21 cellular contexts compared by ENCODE assay signal in the genomic region with DNA sequence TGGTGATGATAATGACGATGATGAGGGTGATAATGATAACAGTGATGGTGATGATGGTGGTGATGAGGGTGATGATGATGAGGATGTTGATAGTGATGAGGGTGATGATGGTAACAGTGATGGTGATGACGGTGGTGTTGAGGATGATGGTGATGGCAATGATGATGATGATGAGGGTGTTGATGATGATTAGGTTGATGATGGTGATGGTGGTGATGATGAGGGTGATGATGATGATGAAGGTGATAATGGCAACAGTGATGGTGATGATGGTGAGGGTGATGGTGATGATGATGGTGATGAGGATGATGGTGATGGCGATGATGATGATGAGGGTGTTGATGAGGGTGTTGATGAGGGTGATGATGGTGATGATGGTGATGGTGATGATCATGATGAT.
A peak's percentile ranks its signal among the peaks of the same experiment; 100 is the strongest.
DNase-seq lines count a peak whose midpoint lies in the region; ATAC-seq, FAIRE-seq and TF ChIP-seq lines count a peak whose summit lies in the region.
"Had no signal": no experiment of that assay in that cellular context is flagged by ENCODE, and none has a peak within 500 bp of the region (broad histone marks: within the 10 kb centered on the region; RNA-seq: fewer than 3 reads in every experiment).

No MANE protein-coding gene starts in this region.

- H3K36me3 Mint-ChIP-seq in naive thymus-derived CD8-positive, alpha-beta T cell: no peaks in the 10 kb centered on the region

- TF ChIP-seq CTCF in HepG2 (CRISPR knock-in tag; IDR thresholded peaks at IDR 0.05) (no peak), right lobe of liver (IDR thresholded peaks at IDR 0.05) (no peak), H1 (IDR thresholded peaks at IDR 0.05; ENCODE audit: control extremely low read depth in 1 of 3, insufficient read depth in 1 of 3, low read depth in 1 of 3, low read length in 3 of 3) (no peak), PC-3 (conservative IDR thresholded peaks at IDR 0.05; ENCODE audit: low read depth, low read length) (no peak)

- H3K9ac ChIP-seq in HepG2 (ENCODE audit: insufficient read depth, low read depth, low read length) (no peak overlapping the region), H1 (replicated peaks in 1 of 4; ENCODE audit: extremely low read depth in 1 of 4, low read depth in 3 of 4, low read length in 3 of 4) (no peak overlapping the region; a peak in 1 of 7 replicates), PC-3 (ENCODE audit: low read length) (no peak overlapping the region)

- no peaks in the 10 kb centered on the region for H3K79me2 ChIP-seq in HepG2 (ENCODE audit: insufficient read depth, low read length)
- H3K79me2 ChIP-seq in H1 (ENCODE audit: control insufficient read depth in 1 of 2, insufficient read depth in 2 of 2, low read length in 2 of 2): no peaks in the 10 kb centered on the region
- H3K79me2 ChIP-seq in PC-3 (ENCODE audit: low read length): no peaks in the 10 kb centered on the region

- no peak overlapping the region for H2BK120ac ChIP-seq in H1 (replicated peaks; ENCODE audit: low read depth, low read length)

- no peaks in the 10 kb centered on the region for H3K9me2 ChIP-seq in PC-3 (replicated peaks; ENCODE audit: low read length)

- H3K23ac ChIP-seq in H1 (ENCODE audit: insufficient read length): no peak overlapping the region

- in situ Hi-C loops in HepG2 (cut with HindIII; ENCODE audit: extremely low pct_ligation_motif_present, low pct_unique_long_range_greater_than_20kb): no loop called here

- FAIRE-seq in HepG2 (lab: Jason Lieb, UNC) (no peak), HTR-8/SVneo (lab: Jason Lieb, UNC) (peak; percentile 99), H1 (lab: Jason Lieb, UNC) (no peak)
- FAIRE-seq: D721Med, G401.6, GM12891, GM19239, H54 had no signal

- H3K23me2 ChIP-seq in H1 (ENCODE audit: low read depth, low read length): peaks cover 10% of the 10 kb centered on the region; the same call in 1 of the 2 replicates

- intact Hi-C loops in HepG2 (cut with micrococcal nuclease; ENCODE audit: unreplicated experiment) (no loop called here), right lobe of liver (cut with DNase I) (no loop called here), PC-3 (cut with micrococcal nuclease) (no loop called here)

- H3K4me3 ChIP-seq in HepG2 (replicated peaks in 1 of 3; ENCODE audit: insufficient read depth in 1 of 3, low read depth in 2 of 3, low read length in 3 of 3) (no peak overlapping the region), right lobe of liver (no peak overlapping the region), H1 (ENCODE audit: extremely low read depth in 1 of 4, insufficient read depth in 2 of 4, low read depth in 3 of 4, low read length in 4 of 4) (no peak overlapping the region), PC-3 (ENCODE audit: low read length) (no peak overlapping the region)

- H3K79me1 ChIP-seq in H1 (ENCODE audit: low read depth, low read length): no peaks in the 10 kb centered on the region

- H3K14ac ChIP-seq in H1 (ENCODE audit: insufficient read length): no peak overlapping the region

- H3K9me3 ChIP-seq in HepG2 (ENCODE audit: low read length) (peaks cover 37% of the 10 kb centered on the region), right lobe of liver (peaks cover 0 to 4% (median 0%) of the 10 kb centered on the region in 4 donors), H1 (ENCODE audit: insufficient read depth in 2 of 2, low read depth in 1 of 2, low read length in 1 of 2) (peaks cover 58 to 75% of the 10 kb centered on the region in 2 experiments), PC-3 (ENCODE audit: low read length) (peaks cover 5% of the 10 kb centered on the region; the same call in 1 of the 2 replicates)

- H4K20me1 ChIP-seq in HepG2 (ENCODE audit: insufficient read depth, low read length) (no peaks in the 10 kb centered on the region), H1 (replicated peaks in 1 of 2; ENCODE audit: control insufficient read depth in 1 of 2, insufficient read depth in 2 of 2, low read length in 2 of 2) (peaks cover 0 to 3% of the 10 kb centered on the region in 2 experiments), PC-3 (ENCODE audit: low read length) (no peaks in the 10 kb centered on the region)

- H3K27ac ChIP-seq in HepG2 (ENCODE audit: extremely low read length, insufficient read depth, low read length): no peak overlapping the region
- H3K27ac ChIP-seq in right lobe of liver: no peak overlapping the region
- no peak overlapping the region for H3K27ac ChIP-seq in H1 (ENCODE audit: low read depth, low read length)
- no peak overlapping the region for H3K27ac ChIP-seq in PC-3 (ENCODE audit: low read length)
- H3K27ac ChIP-seq: 22Rv1, C4-2B had no signal

- no peak overlapping the region for H3K4ac ChIP-seq in H1 (replicated peaks; ENCODE audit: insufficient read length, low read depth, low read length)

- H3K4me2 ChIP-seq in HepG2 (ENCODE audit: low read depth, low read length): no peak overlapping the region
- no peak overlapping the region for H3K4me2 ChIP-seq in H1 (ENCODE audit: insufficient read depth in 1 of 2, low read depth in 2 of 2, low read length in 2 of 2)
- no peak overlapping the region for H3K4me2 ChIP-seq in PC-3 (ENCODE audit: low read length)

- H3K27ac Mint-ChIP-seq in naive thymus-derived CD8-positive, alpha-beta T cell: no peak overlapping the region
- H3K27ac Mint-ChIP-seq: B cell; CD4-positive, alpha-beta T cell had no signal

- H2AFZ ChIP-seq in HepG2 (ENCODE audit: low read length): no peak overlapping the region
- H2AFZ ChIP-seq in H1 (ENCODE audit: low read length): no peak overlapping the region
- no peak overlapping the region for H2AFZ ChIP-seq in PC-3 (ENCODE audit: low read length)

- no peak overlapping the region for H3K18ac ChIP-seq in H1 (ENCODE audit: extremely low read depth, low read length)

- TF ChIP-seq EP300 in HepG2 (IDR thresholded peaks at IDR 0.05; ENCODE audit: low read depth in 2 of 2, low read length in 2 of 2): no peak
- no peak for TF ChIP-seq EP300 in HepG2 (CRISPR knock-in tag; IDR thresholded peaks at IDR 0.05; ENCODE audit: borderline replicate concordance)
- TF ChIP-seq EP300 in H1 (IDR thresholded peaks at IDR 0.05; ENCODE audit: borderline replicate concordance in 1 of 2, low read depth in 2 of 2, low read length in 2 of 2): no peak

- no peak overlapping the region for H4K8ac ChIP-seq in H1 (ENCODE audit: extremely low read depth, insufficient read depth, low read length)

- H3K9me3 Mint-ChIP-seq in naive thymus-derived CD8-positive, alpha-beta T cell: peaks cover 0 to 9% (median 2%) of the 10 kb centered on the region in 9 donors
- H3K9me3 Mint-ChIP-seq: CD4-positive, alpha-beta T cell had no signal

- TF ChIP-seq POLR2A in HepG2 (IDR thresholded peaks at IDR 0.05; ENCODE audit: insufficient read depth in 1 of 2, low read depth in 2 of 2, low read length in 2 of 2) (no peak), right lobe of liver (IDR thresholded peaks at IDR 0.05) (no peak), H1 (IDR thresholded peaks at IDR 0.05; ENCODE audit: control extremely low read depth in 1 of 2, low read depth in 2 of 2, low read length in 2 of 2) (no peak), GM18505 (IDR thresholded peaks at IDR 0.05; ENCODE audit: borderline replicate concordance, extremely low read depth, insufficient read depth, insufficient read length) (no peak)

- CTCF ChIA-PET in HepG2 (lab: Yijun Ruan, JAX; ENCODE audit: low intra/inter-chr PET ratio, low total read pairs): no interaction called here
- CTCF ChIA-PET in H1 (lab: Charles Lee; ENCODE audit: partially characterized antibody): interaction anchor here (0.7 to 1.5 kb wide), 5 partner anchors 9 to 149 kb away, joined by 3 to 4 read pairs (median 4); no protein-coding TSS in a partner anchor
- CTCF ChIA-PET in PC-3 (lab: Charles Lee): no interaction called here

- peak overlapping the region; percentile 82 for H3K56ac ChIP-seq in H1 (replicated peaks; ENCODE audit: insufficient read length, low read depth, low read length)

- H4K5ac ChIP-seq in H1 (ENCODE audit: insufficient read length, low read depth, low read length): no peak overlapping the region

- 47% methylated on average over 3 of the region's 3 CpGs for WGBS in HepG2 (ENCODE audit: low lambda C conversion rate)
- 70% methylated on average over 3 of the region's 3 CpGs for WGBS in right lobe of liver (ENCODE audit: insufficient coverage, low coverage, low lambda C conversion rate, missing lambda C conversion rate)
- 82 to 100% methylated on average over 1 to 3 of the region's 3 CpGs for WGBS in H1 (ENCODE audit: extremely low coverage in 1 of 2, insufficient coverage in 1 of 2, insufficient read length in 1 of 2, insufficient replicate concordance in 2 of 2, low coverage in 1 of 2, low lambda C conversion rate in 2 of 2, missing lambda C conversion rate in 1 of 2), 2 experiments

- no peaks in the 10 kb centered on the region for H3K4me1 Mint-ChIP-seq in naive thymus-derived CD8-positive, alpha-beta T cell
- H3K4me1 Mint-ChIP-seq: B cell had no signal

- H3K27me3 Mint-ChIP-seq in naive thymus-derived CD8-positive, alpha-beta T cell: peaks cover 3 to 19% (median 12%) of the 10 kb centered on the region in 5 donors

- H3F3A ChIP-seq in PC-3 (ENCODE audit: low read length, unreplicated experiment): no peaks in the 10 kb centered on the region

- no peak overlapping the region for H4K91ac ChIP-seq in H1 (replicated peaks; ENCODE audit: insufficient read length, low read length)

- H3K36me3 ChIP-seq in HepG2 (replicated peaks in 1 of 2; ENCODE audit: control insufficient read depth in 1 of 2, insufficient read depth in 2 of 2, low read length in 2 of 2) (no peaks in the 10 kb centered on the region), right lobe of liver (no peaks in the 10 kb centered on the region), H1 (ENCODE audit: control insufficient read depth in 2 of 4, insufficient read depth in 4 of 4, low read length in 3 of 4) (no peaks in the 10 kb centered on the region), PC-3 (ENCODE audit: low read depth, low read length) (no peaks in the 10 kb centered on the region)

- H3K4me3 Mint-ChIP-seq in naive thymus-derived CD8-positive, alpha-beta T cell: no peak overlapping the region
- H3K4me3 Mint-ChIP-seq: B cell; CD4-positive, alpha-beta T cell had no signal

- H3K4me1 ChIP-seq in HepG2 (ENCODE audit: insufficient read depth, low read length) (no peaks in the 10 kb centered on the region), right lobe of liver (no peaks in the 10 kb centered on the region), H1 (replicated peaks in 1 of 4; ENCODE audit: control insufficient read depth in 3 of 4, insufficient read depth in 4 of 4, low read length in 3 of 4) (no peaks in the 10 kb centered on the region), PC-3 (ENCODE audit: insufficient read depth, low read length) (no peaks in the 10 kb centered on the region)
- H3K4me1 ChIP-seq: Caco-2 had no signal

- H2BK5ac ChIP-seq in H1 (ENCODE audit: low read depth, low read length): no peak overlapping the region

- TF ChIP-seq RAD21 in HepG2 (CRISPR knock-in tag; IDR thresholded peaks at IDR 0.05) (no peak), H1 (IDR thresholded peaks at IDR 0.05 in 1 of 2, conservative IDR thresholded peaks at IDR 0.05 in 1 of 2; ENCODE audit: low read depth in 2 of 2, low read length in 2 of 2) (no peak)

- H2BK12ac ChIP-seq in H1 (ENCODE audit: low read depth, low read length): no peak overlapping the region

- no TSS peak for BruUV-seq in HepG2 (replicated peaks; lab: Mats Ljungman, UMichigan)
- no TSS peak for BruUV-seq in PC-3 (replicated peaks; lab: Mats Ljungman, UMichigan)

- POLR2A ChIA-PET in HepG2 (lab: Yijun Ruan, JAX): interaction anchor here (1.3 kb wide), 1 partner anchor 354 kb away, joined by 3 read pairs; no protein-coding TSS in a partner anchor
- POLR2A ChIA-PET in H1 (lab: Charles Lee; ENCODE audit: partially characterized antibody): no interaction called here
- POLR2A ChIA-PET in PC-3 (lab: Charles Lee; ENCODE audit: unreplicated experiment): no interaction called here
- POLR2A ChIA-PET in naive thymus-derived CD8-positive, alpha-beta T cell (lab: Charles Lee): no interaction called here

- no peak overlapping the region for H2BK15ac ChIP-seq in H1 (ENCODE audit: low read length)

- H2AK5ac ChIP-seq in H1 (ENCODE audit: low read depth, low read length): peak overlapping the region; percentile 34; the same call in 1 of the 2 replicates

- no peak for DNase-seq in HepG2 (ENCODE audit: low spot score)
- no peak for DNase-seq in right lobe of liver
- DNase-seq in HTR-8/SVneo (ENCODE audit: insufficient read length, low spot score): no peak
- DNase-seq in H1 (ENCODE audit: low read depth in 1 of 2, low spot score in 2 of 2): no peak
- no peak for DNase-seq in PC-3
- DNase-seq in naive thymus-derived CD8-positive, alpha-beta T cell: no peak
- DNase-seq: Caco-2; CD4-positive, alpha-beta T cell; Karpas-422; KBM-7 had no signal

- H3K27me3 ChIP-seq in HepG2 (ENCODE audit: control insufficient read depth in 1 of 2, insufficient read depth in 2 of 2, low read length in 2 of 2): peaks cover 6 to 29% of the 10 kb centered on the region in 2 experiments; a peak in 3 of 5 replicates
- no peaks in the 10 kb centered on the region for H3K27me3 ChIP-seq in right lobe of liver
- no peaks in the 10 kb centered on the region for H3K27me3 ChIP-seq in H1 (replicated peaks in 1 of 4; ENCODE audit: control insufficient read depth in 3 of 4, extremely low read depth in 1 of 4, insufficient read depth in 3 of 4, low read length in 3 of 4)
- no peaks in the 10 kb centered on the region for H3K27me3 ChIP-seq in PC-3 (ENCODE audit: low read length)

- no peak overlapping the region for H2BK20ac ChIP-seq in H1 (ENCODE audit: low read length)

- ATAC-seq in HepG2 (no peak), right lobe of liver (no peak), GM18505 (IDR thresholded peaks at IDR 0.05; ENCODE audit: unreplicated experiment) (no peak), PC-3 (no peak), GM18519 (IDR thresholded peaks at IDR 0.05; ENCODE audit: low FRiP score, unreplicated experiment) (no peak)
- no peak for ATAC-seq in naive thymus-derived CD8-positive, alpha-beta T cell
- ATAC-seq: HCT116 had no signal
